13 cellular contexts compared by ENCODE assay signal in genomic region chr12:76874491-76875190, GRCh38. TPM values are rescaled to one million over a fixed set of nuclear protein-coding genes. Genes with fewer than 3 reads are reported as not detected.
"Had no signal": no experiment of that assay in that cellular context is flagged by ENCODE, and none has a peak within 500 bp of the region (broad histone marks: within the 10 kb centered on the region; RNA-seq: fewer than 3 reads in every experiment).

No MANE protein-coding gene starts in this region.

- H3K27me3 ChIP-seq: sigmoid colon had no signal

- H3K4me3 Mint-ChIP-seq: activated CD8-positive, alpha-beta T cell treated with anti-CD3 and anti-CD28 coated beads, Interleukin-2, amount 10 ng/mL, durations not matched to agents 7 days and 5 days; activated naive CD8-positive, alpha-beta T cell treated with anti-CD3 and anti-CD28 coated beads, Interleukin-2, amount 50 U/mL, for 24 hours; naive thymus-derived CD8-positive, alpha-beta T cell had no signal

- H3K4me3 ChIP-seq: mucosa of descending colon, sigmoid colon had no signal

- DNase-seq: activated CD4-positive, alpha-beta T cell treated with anti-CD3 and anti-CD28 coated beads for 4 hours; activated CD8-positive, alpha-beta memory T cell treated with anti-CD3 and anti-CD28 coated beads, Interleukin-2, amount 50 U/mL, for 48 hours; activated CD8-positive, alpha-beta T cell treated with anti-CD3 and anti-CD28 coated beads, Interleukin-2, amount 10 ng/mL, durations not matched to agents 7 days and 5 days; activated naive CD4-positive, alpha-beta T cell treated with Interleukin-2 at 50 U/mL for 16 hours; activated naive CD8-positive, alpha-beta T cell treated with anti-CD3 and anti-CD28 coated beads, Interleukin-2, amount 50 U/mL, for 24 hours; central memory CD4-positive, alpha-beta T cell; effector memory CD4-positive, alpha-beta T cell; hypothalamus; mucosa of descending colon; naive thymus-derived CD8-positive, alpha-beta T cell; sigmoid colon; stimulated activated CD4-positive, alpha-beta T cell treated with anti-CD3 and anti-CD28 coated beads, Interleukin-12 subunit alpha, Interleukin-12 subunit beta, amount 100 ng/mL, for 4 hours; stimulated activated naive CD4-positive, alpha-beta T cell had no signal

- ATAC-seq: activated CD8-positive, alpha-beta T cell treated with anti-CD3 and anti-CD28 coated beads, Interleukin-2, amount 10 ng/mL, durations not matched to agents 7 days and 5 days; activated naive CD8-positive, alpha-beta T cell treated with anti-CD3 and anti-CD28 coated beads, Interleukin-2, amount 50 U/mL, for 24 hours; mucosa of descending colon; naive thymus-derived CD8-positive, alpha-beta T cell had no signal

- H3K9me3 Mint-ChIP-seq: activated naive CD8-positive, alpha-beta T cell treated with anti-CD3 and anti-CD28 coated beads, Interleukin-2, amount 50 U/mL, for 24 hours; naive thymus-derived CD8-positive, alpha-beta T cell had no signal

- H3K9me3 ChIP-seq: mucosa of descending colon, sigmoid colon had no signal

- H3K27ac Mint-ChIP-seq: activated CD8-positive, alpha-beta T cell treated with anti-CD3 and anti-CD28 coated beads, Interleukin-2, amount 10 ng/mL, durations not matched to agents 7 days and 5 days; activated naive CD8-positive, alpha-beta T cell treated with anti-CD3 and anti-CD28 coated beads, Interleukin-2, amount 50 U/mL, for 24 hours; naive thymus-derived CD8-positive, alpha-beta T cell had no signal

- H3K36me3 ChIP-seq: sigmoid colon had no signal

RNA-seq across cellular contexts. Expression of gene CSRP2, which starts 4.2 kb away (rescaled TPM):
- total RNA-seq: naive thymus-derived CD8-positive, alpha-beta T cell had no signal
